Comparison of ENCODE assay signal across 8 cellular contexts in the genomic region with DNA sequence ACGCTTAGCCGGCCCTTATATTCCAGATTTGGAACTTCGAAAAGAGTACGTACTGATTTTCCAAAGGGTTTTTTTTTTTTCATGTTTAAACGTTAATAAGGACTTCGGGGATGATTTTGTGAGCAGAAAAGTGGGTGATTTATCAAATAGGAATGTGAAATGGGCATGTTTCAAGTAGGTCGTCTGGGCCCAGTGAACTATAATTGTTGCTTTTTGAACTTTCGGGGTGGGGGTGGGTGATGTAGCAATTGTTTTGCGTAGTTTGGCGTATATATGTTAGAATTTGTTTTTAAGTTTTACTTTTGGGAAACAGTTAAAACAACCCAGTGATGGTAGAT. TPM values are rescaled to one million over a fixed set of nuclear protein-coding genes. Genes with fewer than 3 reads are reported as not detected.
DNase-seq lines count a peak whose midpoint lies in the region; ATAC-seq and TF ChIP-seq lines count a peak whose summit lies in the region.

No MANE protein-coding gene starts in this region.

- peak overlapping the region; percentile 98 for H3K9ac ChIP-seq in SK-N-MC (ENCODE audit: insufficient read length)

- TF ChIP-seq CTCF in fibroblast of mammary gland (conservative IDR thresholded peaks at IDR 0.05; ENCODE audit: control insufficient read depth, insufficient read depth, low read depth, low read length): no peak

- H3K36me3 ChIP-seq in SK-N-MC (ENCODE audit: insufficient read depth, low read length): peaks cover 28% of the 10 kb centered on the region

- ATAC-seq in HG03378 (IDR thresholded peaks at IDR 0.05; ENCODE audit: unreplicated experiment) (no peak), GM21528 (IDR thresholded peaks at IDR 0.05; ENCODE audit: low FRiP score, unreplicated experiment) (no peak)

- DNase-seq in GM03348 (ENCODE audit: low spot score) (peak; percentile 22), SK-N-MC (ENCODE audit: low read depth, low spot score) (no peak), fibroblast of mammary gland (ENCODE audit: low read depth) (peak; percentile 64), renal cortical epithelial cell (ENCODE audit: low read depth) (peak; percentile 84), putamen (ENCODE audit: low spot score) (no peak), NCI-H446 treated with DMSO at 0.1 percent for 48 hours (lab: John Stamatoyannopoulos, UW) (no peak)

- no peaks in the 10 kb centered on the region for H3K9me3 ChIP-seq in SK-N-MC (ENCODE audit: low read depth, low read length)

- H3K4me3 ChIP-seq in SK-N-MC (peak overlapping the region; percentile 80), fibroblast of mammary gland (ENCODE audit: control insufficient read depth, low read depth, low read length) (peak overlapping the region; percentile 91)

- H3K27ac ChIP-seq in SK-N-MC: peak overlapping the region; percentile 95

RNA-seq across cellular contexts. Expression of a gene that starts 0.3 kb away (rescaled TPM):
- 7.1 and 10.6 TPM in 2 replicates for total RNA-seq in renal cortical epithelial cell

RNA-seq across cellular contexts. Expression of a gene that starts 1.2 kb away (rescaled TPM):
- 10.1 and 63.4 TPM in 2 replicates for total RNA-seq in renal cortical epithelial cell

Comparison
In these comparisons a context has a peak if more than half of its experiments do, and no peak if none do; other contexts are left out.
1. DNase-seq: peak in GM03348 (single experiment), fibroblast of mammary gland (single experiment) and renal cortical epithelial cell (single experiment); none in SK-N-MC (single experiment), putamen (single experiment) and NCI-H446 treated with DMSO at 0.1 percent for 48 hours (single experiment).